Comparison of ENCODE assay signal across 33 cellular contexts in genomic region chr1:66152034-66152433, GRCh38.
"Had no signal": no experiment of that assay in that cellular context is flagged by ENCODE, and none has a peak within 500 bp of the region (broad histone marks: within the 10 kb centered on the region; RNA-seq: fewer than 3 reads in every experiment).

No MANE protein-coding gene starts in this region.

- H3K36me3 ChIP-seq: colonic mucosa, esophagus squamous epithelium, heart right ventricle, neural progenitor cell, prostate gland, right atrium auricular region, thoracic aorta, tibial nerve, upper lobe of left lung had no signal

- H3K9me3 ChIP-seq: colonic mucosa, esophagus squamous epithelium, heart right ventricle, mucosa of descending colon, prostate gland, right atrium auricular region, thoracic aorta, tibial nerve, upper lobe of left lung had no signal

- H3K4me1 ChIP-seq: colonic mucosa, esophagus squamous epithelium, heart right ventricle, neural progenitor cell, parathyroid adenoma, prostate gland, right atrium auricular region, tibial nerve, upper lobe of left lung had no signal

- ATAC-seq: heart right ventricle; left lobe of liver; mucosa of descending colon; natural killer cell treated with Interleukin-12 subunit alpha and Interleukin-12 subunit beta and Interleukin-15 and Interleukin-18, amount 100 ng/mL, for 72 hours; sciatic nerve; stimulated activated naive CD8-positive, alpha-beta T cell treated with anti-CD3 and anti-CD28 coated beads, Interleukin-15, amount 100 ng/mL, for 72 hours had no signal

- H3K27ac ChIP-seq: colonic mucosa, esophagus squamous epithelium, heart right ventricle, neural progenitor cell, parathyroid adenoma, prostate gland, right atrium auricular region, thoracic aorta, tibial nerve, upper lobe of left lung had no signal

- H3K27me3 ChIP-seq: colonic mucosa, right atrium auricular region, tibial nerve, upper lobe of left lung had no signal

- H3K4me3 ChIP-seq: colonic mucosa, esophagus squamous epithelium, heart right ventricle, lung, mucosa of descending colon, neural progenitor cell, prostate gland, right atrium auricular region, smooth muscle cell, thoracic aorta, tibial nerve, upper lobe of left lung had no signal

- DNase-seq: central memory CD4-positive, alpha-beta T cell; colonic mucosa; effector memory CD4-positive, alpha-beta T cell; erythroblast; esophagus squamous epithelium; foreskin melanocyte; heart right ventricle; immature natural killer cell; islet precursor cell; kidney glomerular epithelial cell; mesenchymal stem cell; mucosa of descending colon; naive B cell; stimulated activated CD4-positive, alpha-beta T cell treated with anti-CD3 and anti-CD28 coated beads, Interleukin-12 subunit alpha, Interleukin-12 subunit beta, amount 100 ng/mL, for 4 hours; stimulated activated CD4-positive, alpha-beta T cell treated with anti-CD3 and anti-CD28 coated beads, Interleukin-1b, Interleukin-23, amount 100 ng/mL, for 48 hours; stimulated activated CD4-positive, alpha-beta T cell treated with anti-CD3 and anti-CD28 coated beads, Interleukin-4, amount 100 ng/mL, for 1 hour; stimulated activated CD8-positive, alpha-beta memory T cell treated with anti-CD3 and anti-CD28 coated beads, Interleukin-4, amount 100 ng/mL, for 48 hours; stimulated activated naive CD4-positive, alpha-beta T cell; stimulated activated naive CD8-positive, alpha-beta T cell treated with anti-CD3 and anti-CD28 coated beads, Interleukin-15, amount 100 ng/mL, for 72 hours; upper lobe of left lung had no signal

- H3K4me3 Mint-ChIP-seq: dendritic cell treated with granulocyte-macrophage colony-stimulating factor and Interleukin-4, amounts not matched to agents 40 ng/mL and 50 ng/mL, for 4 days; immature natural killer cell; mesothelial cell of epicardium; naive B cell; natural killer cell treated with Interleukin-12 subunit alpha and Interleukin-12 subunit beta and Interleukin-15 and Interleukin-18, amount 100 ng/mL, for 72 hours; neural progenitor cell; stimulated activated naive CD8-positive, alpha-beta T cell treated with anti-CD3 and anti-CD28 coated beads, Interleukin-15, amount 100 ng/mL, for 72 hours had no signal

- H3K27me3 Mint-ChIP-seq: dendritic cell treated with granulocyte-macrophage colony-stimulating factor and Interleukin-4, amounts not matched to agents 40 ng/mL and 50 ng/mL, for 4 days had no signal

- H3K27ac Mint-ChIP-seq: dendritic cell treated with granulocyte-macrophage colony-stimulating factor and Interleukin-4, amounts not matched to agents 40 ng/mL and 50 ng/mL, for 4 days; immature natural killer cell; mesothelial cell of epicardium; naive B cell; natural killer cell treated with Interleukin-12 subunit alpha and Interleukin-12 subunit beta and Interleukin-15 and Interleukin-18, amount 100 ng/mL, for 72 hours; neural progenitor cell; stimulated activated naive CD8-positive, alpha-beta T cell treated with anti-CD3 and anti-CD28 coated beads, Interleukin-15, amount 100 ng/mL, for 72 hours had no signal

- H3K9me3 Mint-ChIP-seq: dendritic cell treated with granulocyte-macrophage colony-stimulating factor and Interleukin-4, amounts not matched to agents 40 ng/mL and 50 ng/mL, for 4 days; mesothelial cell of epicardium; naive B cell; natural killer cell treated with Interleukin-12 subunit alpha and Interleukin-12 subunit beta and Interleukin-15 and Interleukin-18, amount 100 ng/mL, for 72 hours; stimulated activated naive CD8-positive, alpha-beta T cell treated with anti-CD3 and anti-CD28 coated beads, Interleukin-15, amount 100 ng/mL, for 72 hours had no signal

- H3K4me1 Mint-ChIP-seq: immature natural killer cell; naive B cell; stimulated activated naive CD8-positive, alpha-beta T cell treated with anti-CD3 and anti-CD28 coated beads, Interleukin-15, amount 100 ng/mL, for 72 hours had no signal

- H3K36me3 Mint-ChIP-seq: immature natural killer cell; mesothelial cell of epicardium; naive B cell; natural killer cell treated with Interleukin-12 subunit alpha and Interleukin-12 subunit beta and Interleukin-15 and Interleukin-18, amount 100 ng/mL, for 72 hours; neural progenitor cell had no signal
